7 cellular contexts compared by ENCODE assay signal in the genomic region with DNA sequence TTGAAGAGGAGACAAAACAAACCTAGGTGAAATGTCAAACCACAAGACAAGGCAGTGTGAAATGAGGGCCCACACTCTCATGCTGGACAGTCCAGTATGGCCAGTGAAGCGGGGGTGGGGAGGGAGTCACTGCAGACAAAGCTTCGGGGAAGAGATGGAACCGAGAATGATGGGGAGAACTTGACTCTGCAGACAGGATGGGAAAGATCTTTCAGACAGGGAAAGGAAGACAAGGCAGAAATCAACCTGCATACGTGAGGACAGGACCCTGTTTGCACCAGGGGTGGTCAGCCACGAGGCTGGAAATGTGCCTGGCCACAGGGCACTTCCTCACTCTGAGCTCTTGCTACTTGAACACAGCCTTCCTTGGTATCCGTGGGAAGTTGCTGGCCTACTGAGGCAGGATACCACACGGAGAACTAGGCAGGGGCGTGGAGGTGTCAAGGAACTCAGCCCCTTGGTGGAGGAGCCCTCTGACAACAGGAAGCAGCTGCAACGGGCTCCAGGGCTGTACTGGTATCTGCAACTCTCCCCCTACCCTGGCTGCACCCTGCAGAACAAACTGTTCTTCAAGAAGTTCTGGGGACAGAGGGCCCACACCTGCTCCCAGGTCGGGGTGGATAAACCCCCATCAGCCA. TPM values are rescaled to one million over a fixed set of nuclear protein-coding genes. Genes with fewer than 3 reads are reported as not detected.
DNase-seq lines count a peak whose midpoint lies in the region; FAIRE-seq and TF ChIP-seq lines count a peak whose summit lies in the region.

No MANE protein-coding gene starts in this region.

- no peaks in the 10 kb centered on the region for H4K20me1 ChIP-seq in GM23248 (ENCODE audit: insufficient read depth)
- no peaks in the 10 kb centered on the region for H4K20me1 ChIP-seq in endothelial cell of umbilical vein (replicated peaks; ENCODE audit: control insufficient read depth, extremely low read depth, insufficient read depth, low read length)

- in situ Hi-C loops in GM23248 (cut with MboI), result loop anchor here (10.0 kb wide), 2 partner anchors 167 to 227 kb away; no protein-coding TSS in a partner anchor

- peaks cover 31% of the 10 kb centered on the region for H3K4me1 ChIP-seq in GM23248 (ENCODE audit: insufficient read depth)
- H3K4me1 ChIP-seq in endothelial cell of umbilical vein (ENCODE audit: control insufficient read depth, extremely low read depth, insufficient read depth, low read length), result peaks cover 25% of the 10 kb centered on the region
- peaks cover 36 to 83% (median 64%) of the 10 kb centered on the region in 6 donors for H3K4me1 ChIP-seq in spleen

- TF ChIP-seq POLR2A in endothelial cell of umbilical vein (IDR thresholded peaks at IDR 0.05; ENCODE audit: low read depth, low read length), result no peak
- TF ChIP-seq POLR2A in spleen (IDR thresholded peaks at IDR 0.05), result no peak
- no peak for TF ChIP-seq POLR2A in H54 (IDR thresholded peaks at IDR 0.05; ENCODE audit: low read depth, low read length)

- TF ChIP-seq CTCF in endothelial cell of umbilical vein (IDR thresholded peaks at IDR 0.05; ENCODE audit: extremely low read depth in 1 of 2, insufficient read depth in 1 of 2, low read depth in 1 of 2, low read length in 2 of 2) (no peak), spleen (IDR thresholded peaks at IDR 0.05 in 8 of 11, conservative IDR thresholded peaks at IDR 0.05 in 3 of 11) (no peak)

- FAIRE-seq in endothelial cell of umbilical vein (lab: Jason Lieb, UNC), result peak; percentile 24
- no peak for FAIRE-seq in H54 (lab: Jason Lieb, UNC)

- CTCF ChIA-PET in endothelial cell of umbilical vein (lab: Charles Lee), result interaction anchor here (0.8 to 7.3 kb wide), 14 partner anchors 12 to 275 kb away, joined by 3 to 169 read pairs (median 4); partner anchors contain the start of gene INAFM2

- H2AFZ ChIP-seq in GM23248, result peak overlapping the region; percentile 38
- no peak overlapping the region for H2AFZ ChIP-seq in endothelial cell of umbilical vein (ENCODE audit: low read depth, low read length)

- BruUV-seq in endothelial cell of umbilical vein (replicated peaks; lab: Mats Ljungman, UMichigan), result no TSS peak

- dilution Hi-C loops in endothelial cell of umbilical vein (cut with MboI; ENCODE audit: extremely low pct_ligation_motif_present, low sequenced_read_pairs), result no loop called here

- H3K9me3 ChIP-seq in GM23248 (ENCODE audit: low read depth) (no peaks in the 10 kb centered on the region), endothelial cell of umbilical vein (replicated peaks; ENCODE audit: control insufficient read depth, insufficient read depth, low read length) (no peaks in the 10 kb centered on the region), spleen (no peaks in the 10 kb centered on the region)

- 77 to 78% methylated on average over 10 of the region's 10 CpGs for WGBS in GM23248 (ENCODE audit: low coverage in 1 of 2, low lambda C conversion rate in 2 of 2, missing lambda C conversion rate in 2 of 2), 2 experiments
- 28 to 34% (median 30%) methylated on average over 7 to 10 of the region's 10 CpGs for WGBS in spleen, 5 donors

- H3K79me2 ChIP-seq in GM23248 (ENCODE audit: insufficient read depth), result no peaks in the 10 kb centered on the region
- H3K79me2 ChIP-seq in endothelial cell of umbilical vein (ENCODE audit: control insufficient read depth, insufficient read depth, low read length), result no peaks in the 10 kb centered on the region

- H3K9me1 ChIP-seq in endothelial cell of umbilical vein (replicated peaks; ENCODE audit: control insufficient read depth, extremely low read depth, insufficient read depth, low read length), result no peaks in the 10 kb centered on the region

- H3K36me3 ChIP-seq in GM23248 (ENCODE audit: low read depth) (no peaks in the 10 kb centered on the region), endothelial cell of umbilical vein (ENCODE audit: control insufficient read depth in 2 of 2, extremely low read depth in 1 of 2, insufficient read depth in 2 of 2, low read length in 2 of 2) (no peaks in the 10 kb centered on the region), spleen (no peaks in the 10 kb centered on the region)

- POLR2A ChIA-PET in endothelial cell of umbilical vein (lab: Charles Lee), result interaction anchor here (0.8 to 2.0 kb wide), 3 partner anchors 51 to 65 kb away, joined by 3 to 8 read pairs (median 4); no protein-coding TSS in a partner anchor

- peaks cover 13% of the 10 kb centered on the region for H3F3A ChIP-seq in GM23248 (ENCODE audit: insufficient read depth)

- intact Hi-C loops in endothelial cell of umbilical vein (cut with micrococcal nuclease) (loop anchor here (5.0 kb wide), 1 partner anchor 129 kb away; no protein-coding TSS in a partner anchor), spleen (cut with DNase I; ENCODE audit: low total_unique reads) (loop anchor here (5.0 kb wide), 2 partner anchors 54 to 229 kb away; no protein-coding TSS in a partner anchor)

- H3K27ac ChIP-seq in GM23248, result peak overlapping the region; percentile 66
- H3K27ac ChIP-seq in endothelial cell of umbilical vein (ENCODE audit: insufficient read depth, low read depth, low read length), result peak overlapping the region; percentile 60
- H3K27ac ChIP-seq in spleen, result peak overlapping the region; percentile 49 to 88 (median 73)

- H3K4me2 ChIP-seq in GM23248 (ENCODE audit: unreplicated experiment) (no peak overlapping the region), endothelial cell of umbilical vein (ENCODE audit: insufficient read depth, low read length) (no peak overlapping the region)

- peak overlapping the region; percentile 53 for H3K9ac ChIP-seq in GM23248
- H3K9ac ChIP-seq in endothelial cell of umbilical vein (replicated peaks; ENCODE audit: extremely low read depth, insufficient read depth, low read length), result peak overlapping the region; percentile 23

- H3K9me2 ChIP-seq in GM23248 (ENCODE audit: insufficient read depth), result no peaks in the 10 kb centered on the region

- H3K27me3 ChIP-seq in GM23248 (replicated peaks; ENCODE audit: insufficient read depth), result no peaks in the 10 kb centered on the region
- H3K27me3 ChIP-seq in endothelial cell of umbilical vein (ENCODE audit: control insufficient read depth in 2 of 2, insufficient read depth in 2 of 2, low read length in 2 of 2), result peaks cover 0 to 3% of the 10 kb centered on the region in 2 experiments
- H3K27me3 ChIP-seq in spleen (replicated peaks in 1 of 7), result no peaks in the 10 kb centered on the region

- DNase-seq in GM23248 (no peak), RPMI8226 (peak; percentile 47), endothelial cell of umbilical vein (ENCODE audit: low read depth, low spot score) (peak; percentile 38), spleen (peak; percentile 92), H54 (ENCODE audit: insufficient read length, low spot score) (no peak), H4 (ENCODE audit: low spot score) (no peak), AG08395 (ENCODE audit: low spot score) (no peak)

- H3K4me3 ChIP-seq in GM23248, result no peak overlapping the region
- H3K4me3 ChIP-seq in endothelial cell of umbilical vein (replicated peaks in 1 of 3; ENCODE audit: insufficient read depth in 1 of 3, low read depth in 1 of 3, low read length in 3 of 3), result no peak overlapping the region
- H3K4me3 ChIP-seq in spleen, result no peak overlapping the region

TF ChIP-seq in endothelial cell of umbilical vein, 7 proteins besides CTCF, POLR2A, EP300 and RAD21:
- TF ChIP-seq, protein P1, sequence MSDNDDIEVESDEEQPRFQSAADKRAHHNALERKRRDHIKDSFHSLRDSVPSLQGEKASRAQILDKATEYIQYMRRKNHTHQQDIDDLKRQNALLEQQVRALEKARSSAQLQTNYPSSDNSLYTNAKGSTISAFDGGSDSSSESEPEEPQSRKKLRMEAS (IDR thresholded peaks at IDR 0.05; ENCODE audit: insufficient read depth, insufficient read length), result no peak
- no peak for TF ChIP-seq EZH2 (IDR thresholded peaks at IDR 0.05; ENCODE audit: borderline replicate concordance, low read depth, low read length, severe bottlenecking)
- TF ChIP-seq JUN (IDR thresholded peaks at IDR 0.05; ENCODE audit: borderline replicate concordance, insufficient read depth, insufficient read length, low read depth), result no peak
- no peak for TF ChIP-seq MYC (IDR thresholded peaks at IDR 0.05; ENCODE audit: low read depth, low read length)
- TF ChIP-seq FOS (IDR thresholded peaks at IDR 0.05; ENCODE audit: borderline replicate concordance, insufficient read depth, low read length), result no peak
- no peak for TF ChIP-seq GATA2 (IDR thresholded peaks at IDR 0.05; ENCODE audit: insufficient read depth, insufficient read length, low read depth, low read length)
- no peak for TF ChIP-seq POLR2AphosphoS5 (IDR thresholded peaks at IDR 0.05; ENCODE audit: insufficient read depth, low read depth, low read length)

RNA-seq across cellular contexts. Expression of gene SRP14, which starts 9.3 kb away (rescaled TPM):
- 257 and 282 TPM in 2 replicates for total RNA-seq in GM23248 (2014; rRNA removed; shearing (Covaris generic))
- polyA plus RNA-seq in GM23248 (2016; fragmentation: Nextera tagmentation; extraction: Ambion mirVana) (789 and 796 TPM in 2 replicates), endothelial cell of umbilical vein (304 and 330 TPM in 2 replicates), spleen (100 to 1,000 TPM; 295 to 356 (median 353) TPM)
- total RNA-seq in endothelial cell of umbilical vein (220 and 260 TPM in 2 replicates), spleen (100 to 1,000 TPM; 109 to 256 (median 145) TPM)
- 356 and 439 TPM in 2 replicates for polyA plus RNA-seq in endothelial cell of umbilical vein (2011; cell fraction: cytosol; rRNA removed)
- polyA plus RNA-seq in endothelial cell of umbilical vein (2011; cell fraction: nucleus; rRNA removed), result 128 and 211 TPM in 2 replicates
- 324 and 416 TPM in 2 replicates for polyA plus RNA-seq in endothelial cell of umbilical vein (2012)
- polyA minus RNA-seq in endothelial cell of umbilical vein, result 113 and 123 TPM in 2 replicates
- polyA minus RNA-seq in endothelial cell of umbilical vein (2011; cell fraction: cytosol; rRNA and poly(A)+ RNA removed), result 72.4 TPM
- polyA minus RNA-seq in endothelial cell of umbilical vein (2011; cell fraction: nucleus; rRNA and poly(A)+ RNA removed), result 57.2 and 58.1 TPM in 2 replicates
- 317 and 358 TPM in 2 replicates for total RNA-seq in H4 (2014; rRNA removed; shearing (Covaris generic))

Comparison
In these comparisons a context has a peak if more than half of its experiments do, and no peak if none do; other contexts are left out.
1. DNase-seq: peak in RPMI8226 (single experiment), endothelial cell of umbilical vein (single experiment) and spleen (single experiment); none in GM23248 (single experiment), H54 (single experiment), H4 (single experiment) and AG08395 (single experiment).
2. Peak in every context shown above with its lines, with median percentiles within 50 percentile points of each other: H3K27ac ChIP-seq.